ENCODE assay signal across 18 cellular contexts in the genomic region with DNA sequence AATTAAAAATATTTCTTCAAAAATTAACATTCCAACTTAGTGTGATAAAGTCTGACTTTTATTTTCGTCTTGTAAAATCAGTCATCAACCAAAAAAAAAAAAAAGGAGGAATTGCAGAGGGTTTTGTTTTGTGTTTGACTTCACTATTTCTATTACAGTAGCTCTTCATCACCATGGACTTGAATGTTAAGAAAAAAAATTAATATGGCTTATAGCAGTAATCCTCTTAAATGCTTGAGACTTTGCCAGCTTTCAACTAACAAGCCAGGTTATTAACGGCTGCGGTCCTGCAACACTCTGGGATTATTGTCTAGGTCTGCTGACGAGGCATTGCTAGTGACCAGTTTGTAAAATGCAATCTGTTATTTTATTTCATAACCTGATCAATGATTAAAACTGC.
DNase-seq lines count a peak whose midpoint lies in the region; ATAC-seq, FAIRE-seq and TF ChIP-seq lines count a peak whose summit lies in the region.
"Had no signal": no experiment of that assay in that cellular context is flagged by ENCODE, and none has a peak within 500 bp of the region (broad histone marks: within the 10 kb centered on the region; RNA-seq: fewer than 3 reads in every experiment).

No MANE protein-coding gene starts in this region.

- TF ChIP-seq CTCF in D721Med (IDR thresholded peaks at IDR 0.05; ENCODE audit: insufficient read depth, missing control alignments), result no peak

- DNase-seq in DMS 273 (lab: John Stamatoyannopoulos, UW; ENCODE audit: unreplicated experiment) (peak; percentile 41), DMS 273 treated with DMSO at 0.1 percent for 48 hours (lab: John Stamatoyannopoulos, UW) (no peak), D721Med (ENCODE audit: insufficient read length, low spot score) (peak; percentile 20), NCI-H446 treated with DMSO at 0.1 percent for 48 hours (lab: John Stamatoyannopoulos, UW) (peak; percentile 80), NCI-H82 treated with DMSO at 0.1 percent for 48 hours (lab: John Stamatoyannopoulos, UW; ENCODE audit: unreplicated experiment) (peak; percentile 96)
- DNase-seq in activated T-helper 2 cell treated with anti-CD3 and anti-CD28 coated beads, Interferon-gamma antibody, Interleukin-2, Interleukin-4, amounts not matched to agents 10 μg/mL and 5 μg/mL and 100 μg/mL, durations not matched to agents 14 hours and 24 hours and 36 hours (ENCODE audit: low spot score), result no peak
- DNase-seq in stimulated activated naive CD8-positive, alpha-beta T cell treated with anti-CD3 and anti-CD28 coated beads, Interleukin-15, amount 100 ng/mL, for 72 hours, result no peak
- DNase-seq: AML-193; CD4-positive, alpha-beta memory T cell; DMS153; DMS79; GDM1; H7 had no signal

- H3K4me3 Mint-ChIP-seq in activated T-helper 2 cell treated with anti-CD3 and anti-CD28 coated beads, Interferon-gamma antibody, Interleukin-2, Interleukin-4, amounts not matched to agents 10 μg/mL and 5 μg/mL and 100 μg/mL, durations not matched to agents 14 hours and 24 hours and 36 hours (ENCODE audit: low read depth), result no peak overlapping the region
- H3K4me3 Mint-ChIP-seq in stimulated activated naive CD8-positive, alpha-beta T cell treated with anti-CD3 and anti-CD28 coated beads, Interleukin-15, amount 100 ng/mL, for 72 hours, result no peak overlapping the region
- H3K4me3 Mint-ChIP-seq: CD14-positive monocyte; CD4-positive, alpha-beta memory T cell; GM23338 had no signal

- intact Hi-C loops in activated T-helper 2 cell treated with anti-CD3 and anti-CD28 coated beads, Interferon-gamma antibody, Interleukin-2, Interleukin-4, amounts not matched to agents 10 μg/mL and 5 μg/mL and 100 μg/mL, durations not matched to agents 14 hours and 24 hours and 36 hours (cut with micrococcal nuclease), result no loop called here

- no peaks in the 10 kb centered on the region for H3K9me3 Mint-ChIP-seq in activated T-helper 2 cell treated with anti-CD3 and anti-CD28 coated beads, Interferon-gamma antibody, Interleukin-2, Interleukin-4, amounts not matched to agents 10 μg/mL and 5 μg/mL and 100 μg/mL, durations not matched to agents 14 hours and 24 hours and 36 hours
- no peaks in the 10 kb centered on the region for H3K9me3 Mint-ChIP-seq in stimulated activated naive CD8-positive, alpha-beta T cell treated with anti-CD3 and anti-CD28 coated beads, Interleukin-15, amount 100 ng/mL, for 72 hours
- H3K9me3 Mint-ChIP-seq: GM23338 had no signal

- no peak overlapping the region for H3K27ac Mint-ChIP-seq in activated T-helper 2 cell treated with anti-CD3 and anti-CD28 coated beads, Interferon-gamma antibody, Interleukin-2, Interleukin-4, amounts not matched to agents 10 μg/mL and 5 μg/mL and 100 μg/mL, durations not matched to agents 14 hours and 24 hours and 36 hours
- no peak overlapping the region for H3K27ac Mint-ChIP-seq in stimulated activated naive CD8-positive, alpha-beta T cell treated with anti-CD3 and anti-CD28 coated beads, Interleukin-15, amount 100 ng/mL, for 72 hours
- H3K27ac Mint-ChIP-seq: CD14-positive monocyte; CD4-positive, alpha-beta memory T cell; GM23338 had no signal

- H3K36me3 Mint-ChIP-seq in activated T-helper 2 cell treated with anti-CD3 and anti-CD28 coated beads, Interferon-gamma antibody, Interleukin-2, Interleukin-4, amounts not matched to agents 10 μg/mL and 5 μg/mL and 100 μg/mL, durations not matched to agents 14 hours and 24 hours and 36 hours (ENCODE audit: low read depth), result no peaks in the 10 kb centered on the region
- H3K36me3 Mint-ChIP-seq: CD14-positive monocyte; CD4-positive, alpha-beta memory T cell had no signal

- FAIRE-seq in D721Med (lab: Jason Lieb, UNC), result no peak
- FAIRE-seq: A549, GM12892 had no signal

- no peaks in the 10 kb centered on the region for H3K4me1 Mint-ChIP-seq in activated T-helper 2 cell treated with anti-CD3 and anti-CD28 coated beads, Interferon-gamma antibody, Interleukin-2, Interleukin-4, amounts not matched to agents 10 μg/mL and 5 μg/mL and 100 μg/mL, durations not matched to agents 14 hours and 24 hours and 36 hours (ENCODE audit: low read depth)
- H3K4me1 Mint-ChIP-seq in stimulated activated naive CD8-positive, alpha-beta T cell treated with anti-CD3 and anti-CD28 coated beads, Interleukin-15, amount 100 ng/mL, for 72 hours, result no peaks in the 10 kb centered on the region
- H3K4me1 Mint-ChIP-seq: CD14-positive monocyte; CD4-positive, alpha-beta memory T cell; GM23338 had no signal

- no peak for ATAC-seq in GM18502 (IDR thresholded peaks at IDR 0.05; ENCODE audit: poor library complexity, unreplicated experiment)
- no peak for ATAC-seq in stimulated activated naive CD8-positive, alpha-beta T cell treated with anti-CD3 and anti-CD28 coated beads, Interleukin-15, amount 100 ng/mL, for 72 hours
- ATAC-seq: A549, GM23338 had no signal

- no peaks in the 10 kb centered on the region for H3K27me3 Mint-ChIP-seq in activated T-helper 2 cell treated with anti-CD3 and anti-CD28 coated beads, Interferon-gamma antibody, Interleukin-2, Interleukin-4, amounts not matched to agents 10 μg/mL and 5 μg/mL and 100 μg/mL, durations not matched to agents 14 hours and 24 hours and 36 hours (ENCODE audit: low read depth)
- H3K27me3 Mint-ChIP-seq in stimulated activated naive CD8-positive, alpha-beta T cell treated with anti-CD3 and anti-CD28 coated beads, Interleukin-15, amount 100 ng/mL, for 72 hours, result no peaks in the 10 kb centered on the region
- H3K27me3 Mint-ChIP-seq: CD4-positive, alpha-beta memory T cell had no signal

Comparison
In these comparisons a context has a peak if more than half of its experiments do, and no peak if none do; other contexts are left out.
1. DNase-seq: peak in DMS 273 (single experiment), D721Med (single experiment), NCI-H446 treated with DMSO at 0.1 percent for 48 hours (single experiment) and NCI-H82 treated with DMSO at 0.1 percent for 48 hours (single experiment); none in DMS 273 treated with DMSO at 0.1 percent for 48 hours (single experiment), activated T-helper 2 cell treated with anti-CD3 and anti-CD28 coated beads, Interferon-gamma antibody, Interleukin-2, Interleukin-4, amounts not matched to agents 10 μg/mL and 5 μg/mL and 100 μg/mL, durations not matched to agents 14 hours and 24 hours and 36 hours (single experiment) and stimulated activated naive CD8-positive, alpha-beta T cell treated with anti-CD3 and anti-CD28 coated beads, Interleukin-15, amount 100 ng/mL, for 72 hours (0 of 2).